Comparison of ENCODE assay signal across 24 cellular contexts in the genomic region with DNA sequence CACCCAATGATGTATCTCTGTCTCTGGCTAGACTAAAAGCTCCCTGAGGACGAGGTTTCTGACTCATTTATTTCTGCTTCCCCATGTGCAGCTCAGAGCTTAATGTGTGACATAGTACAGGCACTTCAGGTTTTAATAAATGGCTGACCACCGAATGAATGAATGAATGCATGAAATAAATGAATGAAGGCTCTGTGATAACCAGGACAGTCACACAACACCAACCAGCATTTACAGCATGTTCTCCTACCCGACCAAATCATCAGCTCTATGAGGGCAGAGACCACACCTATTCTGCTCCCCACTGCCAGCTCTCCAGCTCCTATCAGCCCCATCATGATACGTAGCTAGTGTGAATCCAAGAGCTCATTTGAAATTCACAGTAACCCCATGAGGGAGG. TPM values are rescaled to one million over a fixed set of nuclear protein-coding genes. Genes with fewer than 3 reads are reported as not detected.
"Had no signal": no experiment of that assay in that cellular context is flagged by ENCODE, and none has a peak within 500 bp of the region (broad histone marks: within the 10 kb centered on the region; RNA-seq: fewer than 3 reads in every experiment).

No MANE protein-coding gene starts in this region.

- H3K27ac Mint-ChIP-seq: memory B cell; natural killer cell treated with Interleukin-12 subunit alpha and Interleukin-12 subunit beta and Interleukin-15 and Interleukin-18, amount 100 ng/mL, for 72 hours; neural progenitor cell; progenitor cell of endocrine pancreas; stimulated activated naive B cell treated with anti-CD40 and anti-IgM and Interleukin-4, amounts not matched to agents 10 μg/mL and 1 μg/mL and 100 μg/mL, for 72 hours; stimulated activated naive CD8-positive, alpha-beta T cell treated with anti-CD3 and anti-CD28 coated beads, Interleukin-15, amount 100 ng/mL, for 72 hours had no signal

- H3K9ac ChIP-seq: neural progenitor cell had no signal

- H3K27me3 ChIP-seq: gastroesophageal sphincter, pancreas, sigmoid colon, testis had no signal

- H2AFZ ChIP-seq: neural progenitor cell had no signal

- H3K4me2 ChIP-seq: neural progenitor cell had no signal

- H3K9me3 ChIP-seq: gastroesophageal sphincter, left ventricle myocardium inferior, lower lobe of right lung, pancreas, sigmoid colon, testis had no signal

- H3K4me3 ChIP-seq: coronary artery, gastroesophageal sphincter, lower lobe of right lung, neural progenitor cell, pancreas, sigmoid colon, skin epidermis, testis had no signal

- H3K27ac ChIP-seq: lower lobe of right lung, neural progenitor cell, pancreas, skin epidermis, testis had no signal

- H3K36me3 ChIP-seq: gastroesophageal sphincter, left ventricle myocardium inferior, lower lobe of right lung, neural progenitor cell, pancreas, sigmoid colon had no signal

- ATAC-seq: esophagus mucosa; gastroesophageal sphincter; lower lobe of right lung; natural killer cell treated with Interleukin-12 subunit alpha and Interleukin-12 subunit beta and Interleukin-15 and Interleukin-18, amount 100 ng/mL, for 72 hours; pancreas; stimulated activated naive B cell treated with anti-CD40 and anti-IgM and Interleukin-4, amounts not matched to agents 10 μg/mL and 1 μg/mL and 100 μg/mL, for 72 hours; stimulated activated naive CD8-positive, alpha-beta T cell treated with anti-CD3 and anti-CD28 coated beads, Interleukin-15, amount 100 ng/mL, for 72 hours had no signal

- H3K4me3 Mint-ChIP-seq: memory B cell; natural killer cell treated with Interleukin-12 subunit alpha and Interleukin-12 subunit beta and Interleukin-15 and Interleukin-18, amount 100 ng/mL, for 72 hours; neural progenitor cell; stimulated activated naive B cell treated with anti-CD40 and anti-IgM and Interleukin-4, amounts not matched to agents 10 μg/mL and 1 μg/mL and 100 μg/mL, for 72 hours; stimulated activated naive CD8-positive, alpha-beta T cell treated with anti-CD3 and anti-CD28 coated beads, Interleukin-15, amount 100 ng/mL, for 72 hours had no signal

- DNase-seq: effector CD4-positive, alpha-beta T cell; glutamatergic neuron; left ventricle myocardium inferior; lower lobe of right lung; midbrain; nucleus accumbens; pancreas; retina; sigmoid colon; stimulated activated CD4-positive, alpha-beta T cell treated with anti-CD3 and anti-CD28 coated beads, Interleukin-2, amount 100 ng/mL, for 24 hours; stimulated activated CD4-positive, alpha-beta T cell treated with anti-CD3 and anti-CD28 coated beads, Interleukin-4, amount 100 ng/mL, for 4 hours; stimulated activated naive B cell treated with anti-CD40 and anti-IgM and Interleukin-4, amounts not matched to agents 10 μg/mL and 1 μg/mL and 100 μg/mL, for 72 hours; stimulated activated naive CD8-positive, alpha-beta T cell treated with anti-CD3 and anti-CD28 coated beads, Interleukin-15, amount 100 ng/mL, for 72 hours; testis; trophoblast cell had no signal

- H3K36me3 Mint-ChIP-seq: memory B cell; natural killer cell treated with Interleukin-12 subunit alpha and Interleukin-12 subunit beta and Interleukin-15 and Interleukin-18, amount 100 ng/mL, for 72 hours; neural progenitor cell; stimulated activated naive B cell treated with anti-CD40 and anti-IgM and Interleukin-4, amounts not matched to agents 10 μg/mL and 1 μg/mL and 100 μg/mL, for 72 hours had no signal

- H3K9me3 Mint-ChIP-seq: memory B cell; natural killer cell treated with Interleukin-12 subunit alpha and Interleukin-12 subunit beta and Interleukin-15 and Interleukin-18, amount 100 ng/mL, for 72 hours; stimulated activated naive B cell treated with anti-CD40 and anti-IgM and Interleukin-4, amounts not matched to agents 10 μg/mL and 1 μg/mL and 100 μg/mL, for 72 hours; stimulated activated naive CD8-positive, alpha-beta T cell treated with anti-CD3 and anti-CD28 coated beads, Interleukin-15, amount 100 ng/mL, for 72 hours had no signal

RNA-seq across cellular contexts. Expression of gene TMOD1, which starts 4.8 kb away (rescaled TPM):
- polyA plus RNA-seq: keratinocyte had no signal
